Comparison of ENCODE assay signal across 30 cellular contexts in the genomic region with DNA sequence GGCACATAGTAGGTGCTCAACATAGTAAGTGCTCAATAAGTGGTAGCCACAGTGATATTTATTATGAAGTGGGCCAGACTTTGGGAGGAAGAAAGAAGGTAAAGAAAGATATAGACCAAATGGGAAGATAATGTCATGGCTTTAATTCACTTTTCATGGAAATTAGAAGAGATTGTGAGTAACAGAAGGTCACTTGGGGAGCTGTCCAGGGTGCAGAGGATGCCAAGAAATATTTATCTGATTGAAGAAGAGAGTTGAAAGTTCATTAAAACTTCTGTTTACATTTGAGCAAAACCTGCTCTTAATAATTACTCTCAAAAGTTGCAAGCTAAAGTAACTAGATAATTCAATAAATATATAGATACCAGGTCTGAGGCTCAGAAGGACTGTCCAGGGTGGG. TPM values are rescaled to one million over a fixed set of nuclear protein-coding genes. Genes with fewer than 3 reads are reported as not detected.
"Had no signal": no experiment of that assay in that cellular context is flagged by ENCODE, and none has a peak within 500 bp of the region (broad histone marks: within the 10 kb centered on the region; RNA-seq: fewer than 3 reads in every experiment).

No MANE protein-coding gene starts in this region.

- H3K27me3 ChIP-seq: pancreas, suprapubic skin, tibial artery, upper lobe of right lung had no signal

- DNase-seq: hippocampal formation; kidney glomerular epithelial cell; left cardiac atrium; lower lobe of right lung; mammary epithelial cell; mesenchymal stem cell; naive thymus-derived CD8-positive, alpha-beta T cell; nucleus accumbens; pancreas; posterior cingulate gyrus; retina; right cardiac atrium; stimulated activated CD4-positive, alpha-beta T cell treated with anti-CD3 and anti-CD28 coated beads, Interleukin-12 subunit alpha, Interleukin-12 subunit beta, amount 100 ng/mL, for 4 hours; stimulated activated CD4-positive, alpha-beta T cell treated with anti-CD3 and anti-CD28 coated beads, Interleukin-15, amount 100 ng/mL, for 24 hours; stimulated activated CD4-positive, alpha-beta T cell treated with anti-CD3 and anti-CD28 coated beads, Interleukin-2, amount 100 ng/mL, for 24 hours; stimulated activated CD4-positive, alpha-beta T cell treated with anti-CD3 and anti-CD28 coated beads, Interleukin-4, amount 100 ng/mL, for 1 hour; stimulated activated naive CD4-positive, alpha-beta T cell; tibial artery; trophoblast cell; upper lobe of right lung had no signal

- H3K27ac ChIP-seq: lower lobe of right lung, pancreas, prostate gland, skin epidermis, suprapubic skin, thoracic aorta, tibial artery, upper lobe of right lung had no signal

- H3K4me1 ChIP-seq: pancreas, prostate gland had no signal

- ATAC-seq: left cardiac atrium; left lobe of liver; lower lobe of right lung; naive thymus-derived CD8-positive, alpha-beta T cell; pancreas; right cardiac atrium; sciatic nerve; stimulated activated effector memory CD8-positive, alpha-beta T cell treated with anti-CD3 and anti-CD28 coated beads, Interleukin-12 subunit alpha, Interleukin-12 subunit beta, amount 100 ng/mL, for 72 hours; upper lobe of right lung had no signal

- H3K9me3 ChIP-seq: lower lobe of right lung, pancreas, prostate gland, suprapubic skin, thoracic aorta, tibial artery, upper lobe of right lung had no signal

- H3K36me3 ChIP-seq: lower lobe of right lung, pancreas, prostate gland, suprapubic skin, thoracic aorta, tibial artery, upper lobe of right lung had no signal

- H3K4me3 ChIP-seq: lower lobe of right lung, pancreas, prostate gland, skin epidermis, suprapubic skin, thoracic aorta, tibial artery, upper lobe of right lung had no signal

- FAIRE-seq: keratinocyte, pancreas, urothelium cell line had no signal

RNA-seq across cellular contexts. Expression of a gene that starts 28.3 kb away (rescaled TPM):
- total RNA-seq: naive thymus-derived CD8-positive, alpha-beta T cell; neural crest cell had no signal
- polyA plus RNA-seq: naive thymus-derived CD8-positive, alpha-beta T cell had no signal
